In genomic region chr7:149804106-149804505, GRCh38 we compare ENCODE assay signal across 22 cellular contexts. TPM values are rescaled to one million over a fixed set of nuclear protein-coding genes. Genes with fewer than 3 reads are reported as not detected.
"Had no signal": no experiment of that assay in that cellular context is flagged by ENCODE, and none has a peak within 500 bp of the region (broad histone marks: within the 10 kb centered on the region; RNA-seq: fewer than 3 reads in every experiment).

No MANE protein-coding gene starts in this region.

- FAIRE-seq: endothelial cell of umbilical vein, islet of Langerhans, urothelium cell line had no signal

- DNase-seq: dermis blood vessel endothelial cell; effector memory CD4-positive, alpha-beta T cell; foreskin keratinocyte; glutamatergic neuron; heart right ventricle; hippocampal formation; left cardiac atrium; left lung; mesenchymal stem cell; mucosa of descending colon; naive B cell; nucleus accumbens; sigmoid colon; stimulated activated CD4-positive, alpha-beta T cell treated with anti-CD3 and anti-CD28 coated beads, Interleukin-2, amount 100 ng/mL, for 24 hours; stimulated activated CD4-positive, alpha-beta T cell treated with anti-CD3 and anti-CD28 coated beads, Interleukin-4, amount 100 ng/mL, for 24 hours; stimulated activated naive CD4-positive, alpha-beta T cell treated with Interleukin-2 at 50 U/mL for 16 hours; stomach; testis had no signal

RNA-seq across cellular contexts. Expression of gene ZNF467, which starts 30.7 kb away (rescaled TPM):
- total RNA-seq: kidney epithelial cell had no signal
